1 cellular context compared by ENCODE assay signal in the genomic region with DNA sequence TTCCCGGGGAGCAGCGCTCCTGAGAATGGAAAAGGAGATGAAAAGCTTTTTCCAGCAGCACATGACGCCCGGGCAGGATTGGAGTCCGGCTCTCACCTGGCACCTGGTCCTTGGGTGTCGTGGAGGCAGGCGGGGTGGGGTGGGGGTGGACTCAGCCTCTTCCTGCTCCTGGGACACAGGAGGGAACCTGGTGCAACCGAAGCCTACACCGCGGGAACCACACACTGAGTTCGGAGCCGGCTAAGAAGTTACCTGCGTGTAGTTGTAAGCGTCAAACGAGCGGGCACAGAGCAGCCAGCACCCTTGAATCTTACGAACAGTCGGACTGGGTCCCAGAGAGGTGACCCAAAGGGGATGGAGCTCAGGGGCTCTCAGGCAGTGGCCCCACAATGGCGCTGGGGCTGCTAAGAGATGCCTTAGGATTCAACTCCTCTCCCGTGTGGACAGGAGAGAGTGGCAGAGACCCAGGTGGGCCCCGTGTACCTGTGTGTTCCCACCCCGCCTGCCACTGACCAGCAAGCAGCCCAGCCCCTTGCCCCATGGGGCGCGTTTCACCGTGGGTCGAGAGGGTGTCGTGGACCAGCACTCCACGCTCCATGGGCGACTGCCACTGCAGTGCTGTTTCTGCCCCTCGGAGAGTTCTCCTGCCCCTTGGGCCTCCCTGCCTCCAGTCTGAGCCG.
TF ChIP-seq lines count a peak whose summit lies in the region.

No MANE protein-coding gene starts in this region.

TF ChIP-seq in SK-N-SH, 30 proteins besides CTCF, POLR2A, EP300 and RAD21 (continued from another document):
- TF ChIP-seq, protein P1, sequence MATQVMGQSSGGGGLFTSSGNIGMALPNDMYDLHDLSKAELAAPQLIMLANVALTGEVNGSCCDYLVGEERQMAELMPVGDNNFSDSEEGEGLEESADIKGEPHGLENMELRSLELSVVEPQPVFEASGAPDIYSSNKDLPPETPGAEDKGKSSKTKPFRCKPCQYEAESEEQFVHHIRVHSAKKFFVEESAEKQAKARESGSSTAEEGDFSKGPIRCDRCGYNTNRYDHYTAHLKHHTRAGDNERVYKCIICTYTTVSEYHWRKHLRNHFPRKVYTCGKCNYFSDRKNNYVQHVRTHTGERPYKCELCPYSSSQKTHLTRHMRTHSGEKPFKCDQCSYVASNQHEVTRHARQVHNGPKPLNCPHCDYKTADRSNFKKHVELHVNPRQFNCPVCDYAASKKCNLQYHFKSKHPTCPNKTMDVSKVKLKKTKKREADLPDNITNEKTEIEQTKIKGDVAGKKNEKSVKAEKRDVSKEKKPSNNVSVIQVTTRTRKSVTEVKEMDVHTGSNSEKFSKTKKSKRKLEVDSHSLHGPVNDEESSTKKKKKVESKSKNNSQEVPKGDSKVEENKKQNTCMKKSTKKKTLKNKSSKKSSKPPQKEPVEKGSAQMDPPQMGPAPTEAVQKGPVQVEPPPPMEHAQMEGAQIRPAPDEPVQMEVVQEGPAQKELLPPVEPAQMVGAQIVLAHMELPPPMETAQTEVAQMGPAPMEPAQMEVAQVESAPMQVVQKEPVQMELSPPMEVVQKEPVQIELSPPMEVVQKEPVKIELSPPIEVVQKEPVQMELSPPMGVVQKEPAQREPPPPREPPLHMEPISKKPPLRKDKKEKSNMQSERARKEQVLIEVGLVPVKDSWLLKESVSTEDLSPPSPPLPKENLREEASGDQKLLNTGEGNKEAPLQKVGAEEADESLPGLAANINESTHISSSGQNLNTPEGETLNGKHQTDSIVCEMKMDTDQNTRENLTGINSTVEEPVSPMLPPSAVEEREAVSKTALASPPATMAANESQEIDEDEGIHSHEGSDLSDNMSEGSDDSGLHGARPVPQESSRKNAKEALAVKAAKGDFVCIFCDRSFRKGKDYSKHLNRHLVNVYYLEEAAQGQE (IDR thresholded peaks at IDR 0.05; ENCODE audit: low read depth, low read length), result no peak
TF ChIP-seq in SK-N-SH: peak in this region for 0.
